ENCODE assay signal across 25 cellular contexts in the genomic region with DNA sequence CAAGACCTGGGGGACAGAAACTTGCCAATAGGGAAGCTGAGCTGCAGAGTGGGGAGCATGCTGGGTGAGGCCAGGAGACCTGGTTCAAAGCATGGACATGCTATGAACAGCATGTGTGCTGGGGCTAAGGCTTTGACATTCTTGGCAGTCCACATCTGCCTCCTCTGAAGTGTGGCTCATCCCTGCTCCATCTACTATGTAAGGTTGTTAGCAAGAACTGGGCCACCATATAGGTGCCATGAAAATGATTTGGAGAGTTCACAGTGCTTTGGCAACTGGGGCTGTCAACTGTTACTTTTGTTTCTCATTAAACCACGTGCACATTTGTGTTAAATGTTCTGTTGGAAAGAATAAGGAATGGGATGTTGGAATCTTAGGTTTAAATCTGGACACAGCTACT.
DNase-seq lines count a peak whose midpoint lies in the region; ATAC-seq, FAIRE-seq and TF ChIP-seq lines count a peak whose summit lies in the region.
"Had no signal": no experiment of that assay in that cellular context is flagged by ENCODE, and none has a peak within 500 bp of the region (broad histone marks: within the 10 kb centered on the region; RNA-seq: fewer than 3 reads in every experiment).

No MANE protein-coding gene starts in this region.

- H3K14ac ChIP-seq in mesenchymal stem cell (ENCODE audit: low read length in 2 of 2), result no peak overlapping the region

- H3K36me3 Mint-ChIP-seq in osteocyte (ENCODE audit: unreplicated experiment), result no peaks in the 10 kb centered on the region
- H3K36me3 Mint-ChIP-seq: CD14-positive monocyte; CD8-positive, alpha-beta memory T cell had no signal

- H3K79me1 ChIP-seq in mesenchymal stem cell (replicated peaks; ENCODE audit: low read length, poor library complexity, severe bottlenecking), result no peaks in the 10 kb centered on the region

- H3K4me3 ChIP-seq in AG10803 (ENCODE audit: low read length) (no peak overlapping the region), bronchial epithelial cell (ENCODE audit: low read depth, low read length) (no peak overlapping the region), mesenchymal stem cell (ENCODE audit: insufficient read depth in 1 of 2, low read depth in 1 of 2, low read length in 2 of 2) (no peak overlapping the region), Peyer's patch (no peak overlapping the region)
- H3K4me3 ChIP-seq: BLaER1 treated with 17β-estradiol and CSF1 and Interleukin-3, amounts not matched to agents 10 nM and 100 nM; GM12878; GM23338 had no signal

- H3K27ac Mint-ChIP-seq in osteocyte (ENCODE audit: unreplicated experiment), result no peak overlapping the region
- H3K27ac Mint-ChIP-seq: CD4-positive, alpha-beta T cell; CD8-positive, alpha-beta memory T cell; GM23338; H9 had no signal

- H2BK12ac ChIP-seq in mesenchymal stem cell (ENCODE audit: low read length in 2 of 2), result no peak overlapping the region

- H3K4ac ChIP-seq in mesenchymal stem cell (ENCODE audit: low read depth in 1 of 2, low read length in 2 of 2), result no peak overlapping the region

- H2AK5ac ChIP-seq in mesenchymal stem cell (ENCODE audit: low read length, severe bottlenecking), result peak overlapping the region; percentile 9

- no peak overlapping the region for H3K4me3 Mint-ChIP-seq in osteocyte (ENCODE audit: unreplicated experiment)
- H3K4me3 Mint-ChIP-seq: CD14-positive monocyte; CD4-positive, alpha-beta T cell; CD8-positive, alpha-beta memory T cell; GM23338; H9 had no signal

- H3K4me1 ChIP-seq in mesenchymal stem cell (ENCODE audit: control insufficient read depth, insufficient read depth, low read depth, low read length) (peaks cover 11% of the 10 kb centered on the region), Peyer's patch (no peaks in the 10 kb centered on the region)
- H3K4me1 ChIP-seq: BE2C; BLaER1 treated with 17β-estradiol and CSF1 and Interleukin-3, amounts not matched to agents 10 nM and 100 nM had no signal

- H4K8ac ChIP-seq in mesenchymal stem cell (ENCODE audit: low read length), result no peak overlapping the region

- H3K36me3 ChIP-seq in bronchial epithelial cell (ENCODE audit: control insufficient read depth, insufficient read depth, low read length), result no peaks in the 10 kb centered on the region
- no peaks in the 10 kb centered on the region for H3K36me3 ChIP-seq in mesenchymal stem cell (ENCODE audit: control insufficient read depth in 1 of 2, insufficient read depth in 2 of 2, low read depth in 1 of 2, low read length in 2 of 2)
- H3K36me3 ChIP-seq in Peyer's patch, result no peaks in the 10 kb centered on the region
- H3K36me3 ChIP-seq: BE2C; BLaER1 treated with 17β-estradiol and CSF1 and Interleukin-3, amounts not matched to agents 10 nM and 100 nM had no signal

- no peaks in the 10 kb centered on the region for H3K27me3 ChIP-seq in bronchial epithelial cell (ENCODE audit: control insufficient read depth, insufficient read depth, low read length)
- no peaks in the 10 kb centered on the region for H3K27me3 ChIP-seq in mesenchymal stem cell (ENCODE audit: control insufficient read depth in 1 of 2, insufficient read depth in 1 of 2, low read length in 2 of 2)
- H3K27me3 ChIP-seq in Peyer's patch, result no peaks in the 10 kb centered on the region
- H3K27me3 ChIP-seq: BE2C; BLaER1 treated with 17β-estradiol and CSF1 and Interleukin-3, amounts not matched to agents 10 nM and 100 nM had no signal

- no peak for TF ChIP-seq CTCF in AG10803 (conservative IDR thresholded peaks at IDR 0.05; ENCODE audit: low read length)
- no peak for TF ChIP-seq CTCF in bronchial epithelial cell (IDR thresholded peaks at IDR 0.05; ENCODE audit: insufficient read depth, low read length, severe bottlenecking)
- no peak for TF ChIP-seq CTCF in osteocyte (IDR thresholded peaks at IDR 0.05)
- TF ChIP-seq CTCF in Peyer's patch (IDR thresholded peaks at IDR 0.05), result no peak

- peaks cover 7% of the 10 kb centered on the region for H3K27me3 Mint-ChIP-seq in osteocyte (ENCODE audit: unreplicated experiment)
- H3K27me3 Mint-ChIP-seq: CD4-positive, alpha-beta T cell had no signal

- H3K18ac ChIP-seq in mesenchymal stem cell (ENCODE audit: low read depth in 1 of 2, low read length in 2 of 2), result no peak overlapping the region

- H3K23ac ChIP-seq in mesenchymal stem cell (ENCODE audit: low read length in 2 of 2), result no peak overlapping the region

- no peak overlapping the region for H3K9ac ChIP-seq in mesenchymal stem cell (ENCODE audit: low read length)
- H3K9ac ChIP-seq: BLaER1 treated with 17β-estradiol and CSF1 and Interleukin-3, amounts not matched to agents 10 nM and 100 nM had no signal

- no peak for ATAC-seq in HG03457 (IDR thresholded peaks at IDR 0.05; ENCODE audit: unreplicated experiment)
- ATAC-seq: GM12878, GM23338, HCT116 had no signal

- FAIRE-seq in bronchial epithelial cell (lab: Jason Lieb, UNC), result peak; percentile 13
- FAIRE-seq: A204.1, D721Med, GM12878 had no signal

- 62% methylated on average over 1 of the region's 1 CpG for WGBS in mesenchymal stem cell

- no peak overlapping the region for H2AFZ ChIP-seq in mesenchymal stem cell (ENCODE audit: low read depth, low read length)
- H2AFZ ChIP-seq: GM23338 had no signal

- DNase-seq in AG10803 (ENCODE audit: low read depth), result peak; percentile 55
- DNase-seq in bronchial epithelial cell (ENCODE audit: low read depth), result no peak
- DNase-seq in mesenchymal stem cell, result no peak
- DNase-seq in osteocyte (ENCODE audit: extremely low spot score, unreplicated experiment), result peak; percentile 44
- DNase-seq in Peyer's patch, result no peak
- DNase-seq in NCI-H524 treated with DMSO at 0.1 percent for 48 hours (lab: John Stamatoyannopoulos, UW), result no peak
- DNase-seq in NCI-H146 (lab: John Stamatoyannopoulos, UW), result no peak
- DNase-seq: AML-193; BE2C; CD4-positive, alpha-beta T cell; CD8-positive, alpha-beta memory T cell; DMS 273 treated with DMSO at 0.1 percent for 48 hours; DMS79; EL; GDM1; H9 had no signal

- TF ChIP-seq POLR2A in Peyer's patch (IDR thresholded peaks at IDR 0.05), result no peak

- no peak overlapping the region for H2BK5ac ChIP-seq in mesenchymal stem cell (ENCODE audit: low read depth, low read length, poor library complexity, severe bottlenecking)

- H3K9me3 ChIP-seq in mesenchymal stem cell (ENCODE audit: control insufficient read depth, low read length) (no peaks in the 10 kb centered on the region), Peyer's patch (no peaks in the 10 kb centered on the region)
- H3K9me3 ChIP-seq: BE2C; BLaER1 treated with 17β-estradiol and CSF1 and Interleukin-3, amounts not matched to agents 10 nM and 100 nM had no signal

- no peak overlapping the region for H4K91ac ChIP-seq in mesenchymal stem cell (ENCODE audit: low read length)

- no peak overlapping the region for H3K27ac ChIP-seq in mesenchymal stem cell (ENCODE audit: low read length, poor library complexity, severe bottlenecking)
- H3K27ac ChIP-seq in Peyer's patch, result no peak overlapping the region
- H3K27ac ChIP-seq: 22Rv1; BLaER1 treated with 17β-estradiol and CSF1 and Interleukin-3, amounts not matched to agents 10 nM and 100 nM had no signal

- no peak overlapping the region for H2BK120ac ChIP-seq in mesenchymal stem cell (ENCODE audit: low read depth, low read length)

- no peaks in the 10 kb centered on the region for H3K9me3 Mint-ChIP-seq in osteocyte (ENCODE audit: unreplicated experiment)
- H3K9me3 Mint-ChIP-seq: CD14-positive monocyte; CD4-positive, alpha-beta T cell; CD8-positive, alpha-beta memory T cell; H9 had no signal

- no peak overlapping the region for H2BK15ac ChIP-seq in mesenchymal stem cell (ENCODE audit: low read depth, poor library complexity, severe bottlenecking)

- peaks cover 2% of the 10 kb centered on the region for H3K4me1 Mint-ChIP-seq in osteocyte (ENCODE audit: unreplicated experiment)
- H3K4me1 Mint-ChIP-seq: CD14-positive monocyte; CD8-positive, alpha-beta memory T cell had no signal

- H3K4me2 ChIP-seq in mesenchymal stem cell (ENCODE audit: low read length, poor library complexity, severe bottlenecking), result no peak overlapping the region
- H3K4me2 ChIP-seq: BLaER1 treated with 17β-estradiol and CSF1 and Interleukin-3, amounts not matched to agents 10 nM and 100 nM; GM23338 had no signal

Comparison
In these comparisons a context has a peak if more than half of its experiments do, and no peak if none do; other contexts are left out.
1. DNase-seq: peak in AG10803 (single experiment) and osteocyte (single experiment); none in bronchial epithelial cell (single experiment), mesenchymal stem cell (single experiment), Peyer's patch (0 of 3), NCI-H524 treated with DMSO at 0.1 percent for 48 hours (single experiment) and NCI-H146 (single experiment).